In the genomic region with DNA sequence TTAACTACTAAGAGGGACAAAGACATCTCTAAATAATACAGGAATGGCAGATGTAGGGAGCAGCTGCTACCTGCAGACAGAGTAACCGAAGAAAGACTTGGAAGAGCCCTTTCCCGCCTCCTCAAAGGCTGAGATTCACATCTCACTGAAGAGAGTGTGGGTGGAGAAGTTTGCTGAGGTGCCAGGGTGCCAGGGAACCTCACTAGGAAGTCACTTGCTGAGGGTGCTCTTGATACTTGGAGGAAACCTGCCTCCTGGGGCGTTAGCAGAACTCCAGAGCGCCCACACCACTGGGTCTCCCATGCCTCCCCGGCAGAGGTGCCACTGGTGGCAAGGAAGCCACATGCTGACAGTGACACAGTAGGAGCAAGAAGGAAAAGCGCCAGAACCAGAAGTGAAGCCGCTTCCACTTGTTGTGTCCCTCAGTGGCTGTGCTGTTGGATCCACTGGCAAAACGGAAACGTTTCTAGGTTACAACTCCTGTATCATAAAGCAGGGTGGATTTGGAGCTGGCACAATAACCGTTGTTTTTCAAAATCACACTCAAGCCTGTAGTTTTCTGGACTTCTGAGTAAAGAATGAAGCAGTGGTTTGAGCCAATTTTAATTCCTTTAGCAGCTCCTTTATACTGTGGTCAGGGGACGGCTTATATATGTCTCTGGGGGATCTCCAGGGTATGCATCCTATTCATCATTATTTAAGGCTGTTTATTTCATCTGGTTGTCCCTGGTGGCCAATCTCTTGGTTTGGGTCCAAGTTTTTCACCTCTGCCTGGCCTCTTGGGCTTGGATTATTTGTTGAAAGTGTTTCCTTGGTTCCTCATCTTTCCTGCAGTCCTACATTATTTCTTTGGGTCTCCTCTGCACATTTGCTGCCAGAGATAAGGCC, we compare ENCODE assay signal across 14 cellular contexts.
A peak's percentile ranks its signal among the peaks of the same experiment; 100 is the strongest.
DNase-seq lines count a peak whose midpoint lies in the region; ATAC-seq and TF ChIP-seq lines count a peak whose summit lies in the region.
"Had no signal": no experiment of that assay in that cellular context is flagged by ENCODE, and none has a peak within 500 bp of the region (broad histone marks: within the 10 kb centered on the region; RNA-seq: fewer than 3 reads in every experiment).

No MANE protein-coding gene starts in this region.

- H3K27me3 Mint-ChIP-seq in activated CD8-positive, alpha-beta T cell treated with anti-CD3 and anti-CD28 coated beads for 36 hours, result peaks cover 2% of the 10 kb centered on the region
- peaks cover 3% of the 10 kb centered on the region for H3K27me3 Mint-ChIP-seq in activated CD8-positive, alpha-beta T cell treated with anti-CD3 and anti-CD28 coated beads, Interleukin-2, amount 10 ng/mL, durations not matched to agents 7 days and 5 days (ENCODE audit: low read depth)
- no peaks in the 10 kb centered on the region for H3K27me3 Mint-ChIP-seq in glutamatergic neuron (ENCODE audit: unreplicated experiment)
- H3K27me3 Mint-ChIP-seq in stimulated activated naive CD8-positive, alpha-beta T cell treated with anti-CD3 and anti-CD28 coated beads, Interleukin-15, amount 100 ng/mL, for 72 hours, result no peaks in the 10 kb centered on the region
- H3K27me3 Mint-ChIP-seq: activated B cell treated with CpG ODN at 0.5 μM for 24 hours; activated naive CD4-positive, alpha-beta T cell treated with anti-CD3 and anti-CD28 coated beads, Interleukin-2, amount 50 U/mL, for 24 hours; naive thymus-derived CD8-positive, alpha-beta T cell had no signal

- H3K36me3 ChIP-seq in skeletal muscle tissue (ENCODE audit: control insufficient read depth in 3 of 3, insufficient read depth in 3 of 3, low read length in 3 of 3), result peaks cover 3 to 18% (median 7%) of the 10 kb centered on the region in 3 donors

- peaks cover 3 to 6% (median 4%) of the 10 kb centered on the region in 3 donors for H3K4me1 ChIP-seq in skeletal muscle tissue (ENCODE audit: control insufficient read depth in 3 of 3, insufficient read depth in 3 of 3, low read length in 3 of 3)

- H3K9me3 ChIP-seq in skeletal muscle tissue (ENCODE audit: control insufficient read depth in 3 of 3, low read length in 3 of 3), result no peaks in the 10 kb centered on the region

- H3K27ac Mint-ChIP-seq in activated CD8-positive, alpha-beta T cell treated with anti-CD3 and anti-CD28 coated beads for 36 hours, result peak overlapping the region; percentile 36
- no peak overlapping the region for H3K27ac Mint-ChIP-seq in activated CD8-positive, alpha-beta T cell treated with anti-CD3 and anti-CD28 coated beads, Interleukin-2, amount 10 ng/mL, durations not matched to agents 7 days and 5 days
- peak overlapping the region; percentile 8 for H3K27ac Mint-ChIP-seq in glutamatergic neuron (ENCODE audit: unreplicated experiment)
- no peak overlapping the region for H3K27ac Mint-ChIP-seq in stimulated activated naive CD8-positive, alpha-beta T cell treated with anti-CD3 and anti-CD28 coated beads, Interleukin-15, amount 100 ng/mL, for 72 hours
- H3K27ac Mint-ChIP-seq: activated B cell treated with CpG ODN at 0.5 μM for 24 hours; activated naive CD4-positive, alpha-beta T cell treated with anti-CD3 and anti-CD28 coated beads, Interleukin-2, amount 50 U/mL, for 24 hours had no signal

- no peak for ATAC-seq in activated CD8-positive, alpha-beta T cell treated with anti-CD3 and anti-CD28 coated beads for 36 hours
- ATAC-seq in activated CD8-positive, alpha-beta T cell treated with anti-CD3 and anti-CD28 coated beads, Interleukin-2, amount 10 ng/mL, durations not matched to agents 7 days and 5 days, result no peak
- no peak for ATAC-seq in stimulated activated naive CD8-positive, alpha-beta T cell treated with anti-CD3 and anti-CD28 coated beads, Interleukin-15, amount 100 ng/mL, for 72 hours
- ATAC-seq: naive thymus-derived CD8-positive, alpha-beta T cell had no signal

- no peak overlapping the region for H3K9ac ChIP-seq in skeletal muscle tissue (ENCODE audit: low read depth in 1 of 3, low read length in 3 of 3)

- H3K4me3 ChIP-seq in skeletal muscle tissue (ENCODE audit: low read length in 3 of 3), result no peak overlapping the region

- H3K4me3 Mint-ChIP-seq in activated CD8-positive, alpha-beta T cell treated with anti-CD3 and anti-CD28 coated beads for 36 hours, result no peak overlapping the region
- H3K4me3 Mint-ChIP-seq in activated CD8-positive, alpha-beta T cell treated with anti-CD3 and anti-CD28 coated beads, Interleukin-2, amount 10 ng/mL, durations not matched to agents 7 days and 5 days, result no peak overlapping the region
- H3K4me3 Mint-ChIP-seq in glutamatergic neuron (ENCODE audit: unreplicated experiment), result no peak overlapping the region
- no peak overlapping the region for H3K4me3 Mint-ChIP-seq in stimulated activated naive CD8-positive, alpha-beta T cell treated with anti-CD3 and anti-CD28 coated beads, Interleukin-15, amount 100 ng/mL, for 72 hours
- H3K4me3 Mint-ChIP-seq: activated B cell treated with CpG ODN at 0.5 μM for 24 hours; activated naive CD4-positive, alpha-beta T cell treated with anti-CD3 and anti-CD28 coated beads, Interleukin-2, amount 50 U/mL, for 24 hours; naive thymus-derived CD8-positive, alpha-beta T cell had no signal

- POLR2A ChIA-PET in activated CD8-positive, alpha-beta T cell treated with anti-CD3 and anti-CD28 coated beads for 36 hours (lab: Charles Lee), result no interaction called here
- POLR2A ChIA-PET in activated CD8-positive, alpha-beta T cell treated with anti-CD3 and anti-CD28 coated beads, Interleukin-2, amount 10 ng/mL, durations not matched to agents 7 days and 5 days (lab: Charles Lee), result no interaction called here

- peak overlapping the region; percentile 9 for H3K27ac ChIP-seq in skeletal muscle tissue (ENCODE audit: low read depth, low read length)

- DNase-seq in activated CD8-positive, alpha-beta T cell treated with anti-CD3 and anti-CD28 coated beads for 36 hours, result no peak
- no peak for DNase-seq in activated CD8-positive, alpha-beta T cell treated with anti-CD3 and anti-CD28 coated beads, Interleukin-2, amount 10 ng/mL, durations not matched to agents 7 days and 5 days
- DNase-seq in amniotic epithelial cell (ENCODE audit: low read depth) (peak; percentile 21), glutamatergic neuron (no peak), NCI-H345 treated with DMSO at 0.1 percent for 48 hours (lab: John Stamatoyannopoulos, UW; ENCODE audit: unreplicated experiment) (no peak)
- no peak for DNase-seq in NK-92 treated with Interleukin-12 subunit alpha and Interleukin-12 subunit beta, amount 100 ng/mL, for 24 hours (lab: John Stamatoyannopoulos, UW)
- DNase-seq in stimulated activated naive CD8-positive, alpha-beta T cell treated with anti-CD3 and anti-CD28 coated beads, Interleukin-15, amount 100 ng/mL, for 72 hours, result no peak
- DNase-seq: activated B cell treated with CpG ODN at 0.5 μM for 24 hours; hypothalamus; naive thymus-derived CD8-positive, alpha-beta T cell; NCI-H2171; stimulated activated CD4-positive, alpha-beta T cell treated with anti-CD3 and anti-CD28 coated beads, Interleukin-4, amount 100 ng/mL, for 24 hours had no signal

- peaks cover 1% of the 10 kb centered on the region for H3K4me1 Mint-ChIP-seq in activated CD8-positive, alpha-beta T cell treated with anti-CD3 and anti-CD28 coated beads for 36 hours (ENCODE audit: low read depth)
- peaks cover 8% of the 10 kb centered on the region for H3K4me1 Mint-ChIP-seq in activated CD8-positive, alpha-beta T cell treated with anti-CD3 and anti-CD28 coated beads, Interleukin-2, amount 10 ng/mL, durations not matched to agents 7 days and 5 days (ENCODE audit: low read depth)
- H3K4me1 Mint-ChIP-seq in glutamatergic neuron (ENCODE audit: low read depth, unreplicated experiment), result peaks cover 9% of the 10 kb centered on the region
- H3K4me1 Mint-ChIP-seq in stimulated activated naive CD8-positive, alpha-beta T cell treated with anti-CD3 and anti-CD28 coated beads, Interleukin-15, amount 100 ng/mL, for 72 hours, result no peaks in the 10 kb centered on the region
- H3K4me1 Mint-ChIP-seq: activated B cell treated with CpG ODN at 0.5 μM for 24 hours had no signal

- H3K36me3 Mint-ChIP-seq in activated CD8-positive, alpha-beta T cell treated with anti-CD3 and anti-CD28 coated beads for 36 hours (ENCODE audit: low read depth), result peaks cover 5% of the 10 kb centered on the region
- H3K36me3 Mint-ChIP-seq in activated CD8-positive, alpha-beta T cell treated with anti-CD3 and anti-CD28 coated beads, Interleukin-2, amount 10 ng/mL, durations not matched to agents 7 days and 5 days (ENCODE audit: low read depth), result peaks cover 17% of the 10 kb centered on the region
- H3K36me3 Mint-ChIP-seq in glutamatergic neuron (ENCODE audit: unreplicated experiment), result no peaks in the 10 kb centered on the region

- no peaks in the 10 kb centered on the region for H3K27me3 ChIP-seq in skeletal muscle tissue (ENCODE audit: control insufficient read depth in 3 of 3, insufficient read depth in 3 of 3, low read length in 3 of 3)

- no peaks in the 10 kb centered on the region for H3K9me3 Mint-ChIP-seq in activated CD8-positive, alpha-beta T cell treated with anti-CD3 and anti-CD28 coated beads for 36 hours
- no peaks in the 10 kb centered on the region for H3K9me3 Mint-ChIP-seq in activated CD8-positive, alpha-beta T cell treated with anti-CD3 and anti-CD28 coated beads, Interleukin-2, amount 10 ng/mL, durations not matched to agents 7 days and 5 days (ENCODE audit: insufficient read depth)
- H3K9me3 Mint-ChIP-seq in glutamatergic neuron (ENCODE audit: unreplicated experiment), result peaks cover 1% of the 10 kb centered on the region
- no peaks in the 10 kb centered on the region for H3K9me3 Mint-ChIP-seq in stimulated activated naive CD8-positive, alpha-beta T cell treated with anti-CD3 and anti-CD28 coated beads, Interleukin-15, amount 100 ng/mL, for 72 hours
- H3K9me3 Mint-ChIP-seq: activated B cell treated with CpG ODN at 0.5 μM for 24 hours; activated naive CD4-positive, alpha-beta T cell treated with anti-CD3 and anti-CD28 coated beads, Interleukin-2, amount 50 U/mL, for 24 hours; naive thymus-derived CD8-positive, alpha-beta T cell had no signal

- TF ChIP-seq CTCF in activated CD8-positive, alpha-beta T cell treated with anti-CD3 and anti-CD28 coated beads for 36 hours (IDR thresholded peaks at IDR 0.05), result no peak
- TF ChIP-seq CTCF in glutamatergic neuron (IDR thresholded peaks at IDR 0.05; ENCODE audit: partially characterized antibody, unreplicated experiment), result no peak

- CTCF ChIA-PET in activated CD8-positive, alpha-beta T cell treated with anti-CD3 and anti-CD28 coated beads for 36 hours (lab: Charles Lee), result interaction anchor here (1.1 to 4.4 kb wide), 2 partner anchors 8 to 24 kb away, joined by 3 to 22 read pairs; no protein-coding TSS in a partner anchor
- CTCF ChIA-PET in activated CD8-positive, alpha-beta T cell treated with anti-CD3 and anti-CD28 coated beads, Interleukin-2, amount 10 ng/mL, durations not matched to agents 7 days and 5 days (lab: Charles Lee), result interaction anchor here (1.7 kb wide), 1 partner anchor 17 kb away, joined by 3 read pairs; no protein-coding TSS in a partner anchor

- intact Hi-C loops in activated CD8-positive, alpha-beta T cell treated with anti-CD3 and anti-CD28 coated beads for 36 hours (cut with micrococcal nuclease), result no loop called here

Comparison
In these comparisons a context has a peak if more than half of its experiments do, and no peak if none do; other contexts are left out.
1. H3K27ac Mint-ChIP-seq: peak in activated CD8-positive, alpha-beta T cell treated with anti-CD3 and anti-CD28 coated beads for 36 hours (single experiment) and glutamatergic neuron (single experiment); none in activated CD8-positive, alpha-beta T cell treated with anti-CD3 and anti-CD28 coated beads, Interleukin-2, amount 10 ng/mL, durations not matched to agents 7 days and 5 days (single experiment) and stimulated activated naive CD8-positive, alpha-beta T cell treated with anti-CD3 and anti-CD28 coated beads, Interleukin-15, amount 100 ng/mL, for 72 hours (0 of 2).